In genomic region chr2:41910126-41910525, GRCh38 we compare ENCODE assay signal across 18 cellular contexts.
DNase-seq lines count a peak whose midpoint lies in the region; ATAC-seq, FAIRE-seq and TF ChIP-seq lines count a peak whose summit lies in the region.
"Had no signal": no experiment of that assay in that cellular context is flagged by ENCODE, and none has a peak within 500 bp of the region (broad histone marks: within the 10 kb centered on the region; RNA-seq: fewer than 3 reads in every experiment).

No MANE protein-coding gene starts in this region.

- H3K9me3 ChIP-seq in A549, result peaks cover 21% of the 10 kb centered on the region
- no peaks in the 10 kb centered on the region for H3K9me3 ChIP-seq in GM23248 (ENCODE audit: low read depth)
- H3K9me3 ChIP-seq in kidney (ENCODE audit: control insufficient read depth in 1 of 2, low read length in 2 of 2), result no peaks in the 10 kb centered on the region
- H3K9me3 ChIP-seq: left ventricle myocardium inferior had no signal

- FAIRE-seq in A549 (lab: Jason Lieb, UNC), result no peak
- FAIRE-seq in RCC 7860 (lab: Jason Lieb, UNC), result peak; percentile 72
- no peak for FAIRE-seq in kidney (lab: Jason Lieb, UNC)
- FAIRE-seq: GM19239 had no signal

- no peaks in the 10 kb centered on the region for H3K27me3 ChIP-seq in GM23248 (replicated peaks; ENCODE audit: insufficient read depth)

- intact Hi-C loops in kidney (cut with DNase I), result no loop called here

- ATAC-seq in A549 (peak; percentile 40 to 66; a peak in 4 of 6 replicates), GM21447 (IDR thresholded peaks at IDR 0.05; ENCODE audit: unreplicated experiment) (no peak)
- ATAC-seq: stimulated activated naive B cell treated with anti-CD40 and anti-IgM and Interleukin-4, amounts not matched to agents 10 μg/mL and 1 μg/mL and 100 μg/mL, for 72 hours had no signal

- TF ChIP-seq EP300 in A549 (IDR thresholded peaks at IDR 0.05), result no peak

- no peak overlapping the region for H2AFZ ChIP-seq in GM23248
- H2AFZ ChIP-seq: PC-9 had no signal

- DNase-seq in A549 (ENCODE audit: low read depth in 1 of 2, low spot score in 1 of 2) (no peak), GM23248 (peak; percentile 90), RCC 7860 (ENCODE audit: low spot score) (peak; percentile 88), kidney (no peak), H4 (ENCODE audit: low spot score) (no peak), NCI-H2081 treated with DMSO at 0.1 percent for 48 hours (lab: John Stamatoyannopoulos, UW) (no peak), UCSD-AML1 (lab: John Stamatoyannopoulos, UW; ENCODE audit: unreplicated experiment) (no peak)
- DNase-seq: activated B cell treated with CpG ODN at 0.5 μM for 24 hours; activated CD8-positive, alpha-beta memory T cell treated with anti-CD3 and anti-CD28 coated beads, Interleukin-2, amount 50 U/mL, for 48 hours; activated naive CD4-positive, alpha-beta T cell treated with anti-CD3 and anti-CD28 coated beads for 36 hours; hypothalamus; left ventricle myocardium inferior; NCI-H1930; NCI-H526 treated with DMSO at 0.1 percent for 48 hours; PC-9; stimulated activated naive B cell treated with anti-CD40 and anti-IgM and Interleukin-4, amounts not matched to agents 10 μg/mL and 1 μg/mL and 100 μg/mL, for 72 hours had no signal

- no peak for TF ChIP-seq POLR2A in A549 (IDR thresholded peaks at IDR 0.05; ENCODE audit: low read length)

- no peaks in the 10 kb centered on the region for H3K36me3 ChIP-seq in GM23248 (ENCODE audit: low read depth)
- H3K36me3 ChIP-seq in kidney (ENCODE audit: control insufficient read depth in 1 of 2, insufficient read depth in 2 of 2, low read length in 2 of 2), result no peaks in the 10 kb centered on the region
- H3K36me3 ChIP-seq: left ventricle myocardium inferior had no signal

- H4K20me1 ChIP-seq in GM23248 (ENCODE audit: insufficient read depth), result no peaks in the 10 kb centered on the region

- H3K4me2 ChIP-seq in A549 (no peak overlapping the region), GM23248 (ENCODE audit: unreplicated experiment) (no peak overlapping the region)
- H3K4me2 ChIP-seq: PC-9 had no signal

- no peaks in the 10 kb centered on the region for H3K79me2 ChIP-seq in GM23248 (ENCODE audit: insufficient read depth)

- no peaks in the 10 kb centered on the region for H3F3A ChIP-seq in GM23248 (ENCODE audit: insufficient read depth)

- POLR2A ChIA-PET in A549 (lab: Yijun Ruan, JAX), result no interaction called here

- H3K4me1 ChIP-seq in A549, result peaks cover 11% of the 10 kb centered on the region
- peaks cover 14% of the 10 kb centered on the region for H3K4me1 ChIP-seq in GM23248 (ENCODE audit: insufficient read depth)
- H3K4me1 ChIP-seq in kidney (ENCODE audit: control insufficient read depth in 1 of 2, insufficient read depth in 1 of 2, low read depth in 1 of 2, low read length in 2 of 2), result peaks cover 26 to 37% of the 10 kb centered on the region in 2 donors

- H3K9ac ChIP-seq in GM23248 (peak overlapping the region; percentile 9; the same call in 1 of the 2 replicates), kidney (ENCODE audit: low read length in 2 of 2) (no peak overlapping the region)

- H3K4me3 ChIP-seq in A549 (no peak overlapping the region), GM23248 (no peak overlapping the region), kidney (ENCODE audit: low read length in 2 of 2) (no peak overlapping the region)
- H3K4me3 ChIP-seq: left ventricle myocardium inferior, PC-9 had no signal

- WGBS in A549 (ENCODE audit: missing lambda C conversion rate), result 22% methylated on average over 1 of the region's 1 CpG
- 60% methylated on average over 1 of the region's 1 CpG; no CpG with 5 or more reads in 1 of the 2 experiments for WGBS in GM23248 (ENCODE audit: low coverage in 1 of 2, low lambda C conversion rate in 2 of 2, missing lambda C conversion rate in 2 of 2), 2 experiments

- H3K9me2 ChIP-seq in GM23248 (ENCODE audit: insufficient read depth), result no peaks in the 10 kb centered on the region

- H3K27ac ChIP-seq in A549 (no peak overlapping the region), GM23248 (peak overlapping the region; percentile 49), kidney (ENCODE audit: low read depth in 2 of 2, low read length in 2 of 2) (peak overlapping the region; percentile 72 to 78)
- H3K27ac ChIP-seq: left ventricle myocardium inferior, PC-9 had no signal

- no peak for TF ChIP-seq RAD21 in A549 (conservative IDR thresholded peaks at IDR 0.05 in 1 of 2, IDR thresholded peaks at IDR 0.05 in 1 of 2)

- no peak for TF ChIP-seq CTCF in A549 (IDR thresholded peaks at IDR 0.05)
- no peak for TF ChIP-seq CTCF in kidney (IDR thresholded peaks at IDR 0.05; ENCODE audit: borderline replicate concordance, extremely low read depth, insufficient read depth)

- in situ Hi-C loops in GM23248 (cut with MboI), result no loop called here

- CTCF ChIA-PET in A549 (lab: Yijun Ruan, JAX), result interaction anchor here (1.5 kb wide), 1 partner anchor 57 kb away, joined by 3 read pairs; no protein-coding TSS in a partner anchor

TF ChIP-seq in A549, 52 proteins besides CTCF, POLR2A, EP300 and RAD21:
- TF ChIP-seq SREBF2 (IDR thresholded peaks at IDR 0.05) (no peak), PBX3 (IDR thresholded peaks at IDR 0.05) (no peak), BHLHE40 (IDR thresholded peaks at IDR 0.05; ENCODE audit: low read depth, low read length) (no peak), RCOR1 (IDR thresholded peaks at IDR 0.05; ENCODE audit: low read depth, low read length) (no peak), MAX (IDR thresholded peaks at IDR 0.05) (no peak), POLR2AphosphoS2 (conservative IDR thresholded peaks at IDR 0.05; ENCODE audit: low read length) (no peak), ZNF302 (CRISPR knock-in tag; IDR thresholded peaks at IDR 0.05) (no peak), RFX5 (IDR thresholded peaks at IDR 0.05) (no peak), CHD4 (IDR thresholded peaks at IDR 0.05; ENCODE audit: borderline replicate concordance) (no peak), KDM5A (IDR thresholded peaks at IDR 0.05) (no peak)

Comparison
In these comparisons a context has a peak if more than half of its experiments do, and no peak if none do; other contexts are left out.
1. DNase-seq: peak in GM23248 (single experiment) and RCC 7860 (single experiment); none in A549 (0 of 2), kidney (single experiment), H4 (single experiment), NCI-H2081 treated with DMSO at 0.1 percent for 48 hours (single experiment) and UCSD-AML1 (single experiment).
2. H3K27ac ChIP-seq: peak in GM23248 (single experiment) and kidney (2 of 2); none in A549 (0 of 2).